17 cellular contexts compared by ENCODE assay signal in the genomic region with DNA sequence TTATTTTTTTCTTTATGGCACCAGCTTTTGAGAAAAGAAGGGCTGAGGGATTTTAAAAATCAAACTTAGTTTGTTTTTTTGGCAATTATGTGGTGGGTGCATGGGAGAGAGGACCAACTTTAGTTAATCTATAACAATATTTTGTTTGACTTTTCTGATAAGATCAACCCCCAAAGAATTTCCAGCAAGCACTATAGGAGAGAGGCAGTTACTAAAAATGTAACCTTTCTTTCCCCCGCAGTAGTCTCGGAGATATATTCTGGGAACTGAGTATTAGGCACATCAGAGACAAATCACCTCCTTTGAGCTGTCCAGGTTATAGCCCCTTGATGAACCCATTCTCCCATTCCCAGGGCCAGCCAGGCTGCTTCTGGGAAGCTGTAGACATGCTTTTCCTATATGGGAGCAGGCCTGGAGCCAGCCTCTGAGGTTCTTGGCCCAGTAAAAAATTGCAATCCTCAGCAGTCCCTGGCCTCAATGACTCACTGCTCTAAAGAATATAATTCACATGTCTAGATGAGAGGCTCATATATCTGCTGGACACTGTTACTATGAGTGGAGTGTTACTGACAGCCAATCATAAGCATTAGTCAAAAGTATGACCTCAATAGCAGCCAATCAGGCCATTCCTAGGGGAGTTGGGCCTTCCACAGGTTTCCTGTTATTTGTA.
DNase-seq lines count a peak whose midpoint lies in the region; ATAC-seq and TF ChIP-seq lines count a peak whose summit lies in the region.
"Had no signal": no experiment of that assay in that cellular context is flagged by ENCODE, and none has a peak within 500 bp of the region (broad histone marks: within the 10 kb centered on the region; RNA-seq: fewer than 3 reads in every experiment).

No MANE protein-coding gene starts in this region.

- no peaks in the 10 kb centered on the region for H3K9me3 ChIP-seq in SK-N-SH

- ATAC-seq in HG03520 (IDR thresholded peaks at IDR 0.05; ENCODE audit: unreplicated experiment): no peak
- ATAC-seq in activated T-cell treated with anti-CD3 and anti-CD28 coated beads, Interleukin-2, amount 50 U/mL, for 72 hours (replicated peaks in 1 of 2): no peak
- ATAC-seq: effector memory CD8-positive, alpha-beta T cell; GM12878; stimulated activated naive B cell treated with anti-CD40 and anti-IgM and Interleukin-4, amounts not matched to agents 10 μg/mL and 1 μg/mL and 100 μg/mL, for 72 hours had no signal

- TF ChIP-seq RAD21 in SK-N-SH (IDR thresholded peaks at IDR 0.05; ENCODE audit: low read length): no peak

- no peaks in the 10 kb centered on the region for H3K36me3 ChIP-seq in SK-N-SH (replicated peaks in 1 of 2; ENCODE audit: control insufficient read depth in 1 of 2, insufficient read depth in 2 of 2, low read length in 1 of 2)
- H3K36me3 ChIP-seq: cardiac muscle cell had no signal

- no peaks in the 10 kb centered on the region; a peak in 1 of 4 replicates for H3K4me1 ChIP-seq in SK-N-SH (ENCODE audit: control insufficient read depth in 1 of 2, insufficient read depth in 2 of 2, low read depth in 1 of 2, low read length in 1 of 2)

- peak in 1 of 2 experiments; percentile 26; a peak in 2 of 4 replicates for TF ChIP-seq EP300 in SK-N-SH (IDR thresholded peaks at IDR 0.05; ENCODE audit: borderline replicate concordance in 1 of 2, low read depth in 1 of 2, low read length in 1 of 2)

- H3K4me3 Mint-ChIP-seq in activated T-cell treated with anti-CD3 and anti-CD28 coated beads, Interleukin-2, amount 50 U/mL, for 72 hours: no peak overlapping the region
- H3K4me3 Mint-ChIP-seq: effector memory CD8-positive, alpha-beta T cell; stimulated activated naive B cell treated with anti-CD40 and anti-IgM and Interleukin-4, amounts not matched to agents 10 μg/mL and 1 μg/mL and 100 μg/mL, for 72 hours; type B pancreatic cell had no signal

- POLR2A ChIA-PET in SK-N-SH (lab: Yijun Ruan, JAX): no interaction called here

- H3K36me3 Mint-ChIP-seq in activated T-cell treated with anti-CD3 and anti-CD28 coated beads, Interleukin-2, amount 50 U/mL, for 72 hours (ENCODE audit: insufficient read depth in 2 of 2): no peaks in the 10 kb centered on the region
- H3K36me3 Mint-ChIP-seq: stimulated activated naive B cell treated with anti-CD40 and anti-IgM and Interleukin-4, amounts not matched to agents 10 μg/mL and 1 μg/mL and 100 μg/mL, for 72 hours; type B pancreatic cell had no signal

- H2AFZ ChIP-seq in SK-N-SH (ENCODE audit: low read depth): no peak overlapping the region

- TF ChIP-seq CTCF in SK-N-SH (IDR thresholded peaks at IDR 0.05): no peak

- peaks cover 2% of the 10 kb centered on the region for H3K27me3 Mint-ChIP-seq in activated T-cell treated with anti-CD3 and anti-CD28 coated beads, Interleukin-2, amount 50 U/mL, for 72 hours (ENCODE audit: low read depth)

- no peaks in the 10 kb centered on the region for H3K4me1 Mint-ChIP-seq in activated T-cell treated with anti-CD3 and anti-CD28 coated beads, Interleukin-2, amount 50 U/mL, for 72 hours (ENCODE audit: low read depth)
- H3K4me1 Mint-ChIP-seq: stimulated activated naive B cell treated with anti-CD40 and anti-IgM and Interleukin-4, amounts not matched to agents 10 μg/mL and 1 μg/mL and 100 μg/mL, for 72 hours had no signal

- H3K4me2 ChIP-seq in SK-N-SH: no peak overlapping the region

- DNase-seq in H4 (ENCODE audit: low spot score) (peak; percentile 35), SK-N-SH (no peak), fibroblast of peridontal ligament (ENCODE audit: extremely low read depth) (peak; percentile 4), pons (ENCODE audit: low spot score) (peak; percentile 4), NCI-H2196 (lab: John Stamatoyannopoulos, UW; ENCODE audit: unreplicated experiment) (no peak), AML-193 (lab: John Stamatoyannopoulos, UW) (no peak)
- no peak for DNase-seq in activated T-cell treated with anti-CD3 and anti-CD28 coated beads, Interleukin-2, amount 50 U/mL, for 72 hours
- DNase-seq: activated naive CD4-positive, alpha-beta T cell treated with Interleukin-2 at 50 U/mL for 16 hours; effector memory CD8-positive, alpha-beta T cell; H7; NCI-H2081 treated with DMSO at 0.1 percent for 48 hours; NCI-H774; stimulated activated naive B cell treated with anti-CD40 and anti-IgM and Interleukin-4, amounts not matched to agents 10 μg/mL and 1 μg/mL and 100 μg/mL, for 72 hours had no signal

- no peaks in the 10 kb centered on the region for H3K9me2 ChIP-seq in SK-N-SH

- no peaks in the 10 kb centered on the region for H3F3A ChIP-seq in SK-N-SH (replicated peaks; ENCODE audit: insufficient read depth)

- H3K79me2 ChIP-seq in SK-N-SH (ENCODE audit: insufficient read depth): no peaks in the 10 kb centered on the region

- H3K9me3 Mint-ChIP-seq in activated T-cell treated with anti-CD3 and anti-CD28 coated beads, Interleukin-2, amount 50 U/mL, for 72 hours: no peaks in the 10 kb centered on the region
- H3K9me3 Mint-ChIP-seq: effector memory CD8-positive, alpha-beta T cell; stimulated activated naive B cell treated with anti-CD40 and anti-IgM and Interleukin-4, amounts not matched to agents 10 μg/mL and 1 μg/mL and 100 μg/mL, for 72 hours; type B pancreatic cell had no signal

- H3K27ac Mint-ChIP-seq in activated T-cell treated with anti-CD3 and anti-CD28 coated beads, Interleukin-2, amount 50 U/mL, for 72 hours: no peak overlapping the region
- H3K27ac Mint-ChIP-seq: effector memory CD8-positive, alpha-beta T cell; stimulated activated naive B cell treated with anti-CD40 and anti-IgM and Interleukin-4, amounts not matched to agents 10 μg/mL and 1 μg/mL and 100 μg/mL, for 72 hours; type B pancreatic cell had no signal

- H3K27ac ChIP-seq in SK-N-SH (ENCODE audit: low read depth in 2 of 2, low read length in 1 of 2): peak overlapping the region in 1 of 2 experiments; percentile 14; a peak in 1 of 4 replicates
- H3K27ac ChIP-seq: cardiac muscle cell had no signal

- no peak overlapping the region for H3K4me3 ChIP-seq in SK-N-SH (ENCODE audit: low read depth in 2 of 2, low read length in 1 of 2)
- H3K4me3 ChIP-seq: cardiac muscle cell, GM12878 had no signal

- WGBS in SK-N-SH (ENCODE audit: low lambda C conversion rate): 100% methylated on average over 2 of the region's 2 CpGs

- H3K27me3 ChIP-seq in SK-N-SH (ENCODE audit: insufficient read depth): no peaks in the 10 kb centered on the region
- H3K27me3 ChIP-seq: cardiac muscle cell had no signal

- H4K20me1 ChIP-seq in SK-N-SH (ENCODE audit: insufficient read depth): no peaks in the 10 kb centered on the region

- H3K9ac ChIP-seq in SK-N-SH: no peak overlapping the region

- CTCF ChIA-PET in SK-N-SH (lab: Yijun Ruan, JAX): no interaction called here

TF ChIP-seq in SK-N-SH, 30 proteins besides CTCF, POLR2A, EP300 and RAD21 (continues in another document):
- TF ChIP-seq SMC3 (IDR thresholded peaks at IDR 0.05; ENCODE audit: low read depth, low read length) (no peak), SIN3A (IDR thresholded peaks at IDR 0.05; ENCODE audit: borderline replicate concordance, low read depth, low read length) (no peak), FOXJ3 (CRISPR knock-in tag; IDR thresholded peaks at IDR 0.05) (no peak), POLR2AphosphoS5 (IDR thresholded peaks at IDR 0.05; ENCODE audit: low read depth, low read length) (no peak), EZH2phosphoT487 (IDR thresholded peaks at IDR 0.05; ENCODE audit: borderline replicate concordance, low read depth) (no peak), RXRA (IDR thresholded peaks at IDR 0.05; ENCODE audit: borderline replicate concordance, low read depth) (no peak), RCOR1 (IDR thresholded peaks at IDR 0.05; ENCODE audit: low read length) (no peak), FOSL2 (IDR thresholded peaks at IDR 0.05; ENCODE audit: borderline replicate concordance, low read depth) (peak; percentile 55; the same call in 1 of the 2 replicates), JUND (IDR thresholded peaks at IDR 0.05) (peak; percentile 58), MEF2A (IDR thresholded peaks at IDR 0.05; ENCODE audit: borderline replicate concordance, low read depth) (no peak)
- TF ChIP-seq, protein P1, sequence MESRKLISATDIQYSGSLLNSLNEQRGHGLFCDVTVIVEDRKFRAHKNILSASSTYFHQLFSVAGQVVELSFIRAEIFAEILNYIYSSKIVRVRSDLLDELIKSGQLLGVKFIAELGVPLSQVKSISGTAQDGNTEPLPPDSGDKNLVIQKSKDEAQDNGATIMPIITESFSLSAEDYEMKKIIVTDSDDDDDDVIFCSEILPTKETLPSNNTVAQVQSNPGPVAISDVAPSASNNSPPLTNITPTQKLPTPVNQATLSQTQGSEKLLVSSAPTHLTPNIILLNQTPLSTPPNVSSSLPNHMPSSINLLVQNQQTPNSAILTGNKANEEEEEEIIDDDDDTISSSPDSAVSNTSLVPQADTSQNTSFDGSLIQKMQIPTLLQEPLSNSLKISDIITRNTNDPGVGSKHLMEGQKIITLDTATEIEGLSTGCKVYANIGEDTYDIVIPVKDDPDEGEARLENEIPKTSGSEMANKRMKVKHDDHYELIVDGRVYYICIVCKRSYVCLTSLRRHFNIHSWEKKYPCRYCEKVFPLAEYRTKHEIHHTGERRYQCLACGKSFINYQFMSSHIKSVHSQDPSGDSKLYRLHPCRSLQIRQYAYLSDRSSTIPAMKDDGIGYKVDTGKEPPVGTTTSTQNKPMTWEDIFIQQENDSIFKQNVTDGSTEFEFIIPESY (IDR thresholded peaks at IDR 0.05; ENCODE audit: borderline replicate concordance, low read depth): no peak
- TF ChIP-seq, protein P2, sequence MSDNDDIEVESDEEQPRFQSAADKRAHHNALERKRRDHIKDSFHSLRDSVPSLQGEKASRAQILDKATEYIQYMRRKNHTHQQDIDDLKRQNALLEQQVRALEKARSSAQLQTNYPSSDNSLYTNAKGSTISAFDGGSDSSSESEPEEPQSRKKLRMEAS (IDR thresholded peaks at IDR 0.05; ENCODE audit: low read depth): no peak

Comparison
In these comparisons a context has a peak if more than half of its experiments do, and no peak if none do; other contexts are left out.
1. DNase-seq: peak in H4 (single experiment), fibroblast of peridontal ligament (single experiment) and pons (single experiment); none in SK-N-SH (single experiment), NCI-H2196 (single experiment), activated T-cell treated with anti-CD3 and anti-CD28 coated beads, Interleukin-2, amount 50 U/mL, for 72 hours (0 of 2) and AML-193 (0 of 2).